18 cellular contexts compared by ENCODE assay signal in genomic region chr15:77670558-77671148, GRCh38.
"Had no signal": no experiment of that assay in that cellular context is flagged by ENCODE, and none has a peak within 500 bp of the region (broad histone marks: within the 10 kb centered on the region; RNA-seq: fewer than 3 reads in every experiment).

No MANE protein-coding gene starts in this region.

- H3K27me3 ChIP-seq: brain microvascular endothelial cell, right lobe of liver, upper lobe of left lung had no signal

- ATAC-seq: effector memory CD8-positive, alpha-beta T cell; right lobe of liver had no signal

- H3K4me3 ChIP-seq: esophagus muscularis mucosa, right lobe of liver, skin epidermis, upper lobe of left lung had no signal

- H3K9me3 ChIP-seq: right lobe of liver, upper lobe of left lung had no signal

- H3K27me3 Mint-ChIP-seq: activated naive CD4-positive, alpha-beta T cell treated with anti-CD3 and anti-CD28 coated beads, Interleukin-2, amount 50 U/mL, for 24 hours had no signal

- H3K4me3 Mint-ChIP-seq: activated naive CD4-positive, alpha-beta T cell treated with anti-CD3 and anti-CD28 coated beads, Interleukin-2, amount 50 U/mL, for 24 hours; effector memory CD8-positive, alpha-beta T cell; memory B cell; nephron; stimulated activated effector memory CD8-positive, alpha-beta T cell treated with anti-CD3 and anti-CD28 coated beads, Interleukin-12 subunit alpha, Interleukin-12 subunit beta, amount 100 ng/mL, for 72 hours had no signal

- H3K4me1 ChIP-seq: esophagus muscularis mucosa, right lobe of liver, upper lobe of left lung had no signal

- H3K27ac Mint-ChIP-seq: activated naive CD4-positive, alpha-beta T cell treated with anti-CD3 and anti-CD28 coated beads, Interleukin-2, amount 50 U/mL, for 24 hours; effector memory CD8-positive, alpha-beta T cell; memory B cell; nephron; stimulated activated effector memory CD8-positive, alpha-beta T cell treated with anti-CD3 and anti-CD28 coated beads, Interleukin-12 subunit alpha, Interleukin-12 subunit beta, amount 100 ng/mL, for 72 hours had no signal

- H3K36me3 Mint-ChIP-seq: activated naive CD4-positive, alpha-beta T cell treated with anti-CD3 and anti-CD28 coated beads, Interleukin-2, amount 50 U/mL, for 24 hours; memory B cell; stimulated activated effector memory CD8-positive, alpha-beta T cell treated with anti-CD3 and anti-CD28 coated beads, Interleukin-12 subunit alpha, Interleukin-12 subunit beta, amount 100 ng/mL, for 72 hours had no signal

- H3K36me3 ChIP-seq: brain microvascular endothelial cell, esophagus muscularis mucosa, right lobe of liver, upper lobe of left lung had no signal

- H3K9me3 Mint-ChIP-seq: activated naive CD4-positive, alpha-beta T cell treated with anti-CD3 and anti-CD28 coated beads, Interleukin-2, amount 50 U/mL, for 24 hours; effector memory CD8-positive, alpha-beta T cell; memory B cell; nephron; stimulated activated effector memory CD8-positive, alpha-beta T cell treated with anti-CD3 and anti-CD28 coated beads, Interleukin-12 subunit alpha, Interleukin-12 subunit beta, amount 100 ng/mL, for 72 hours had no signal

- DNase-seq: activated gamma-delta T cell treated with Interleukin-2 at 50 U/mL for 16 hours; activated T-cell treated with anti-CD3 and anti-CD28 coated beads, Interleukin-2, amount 50 U/mL, for 1 hour; aorta; brain microvascular endothelial cell; caudate nucleus; effector memory CD8-positive, alpha-beta T cell; hypothalamus; occipital lobe; right lobe of liver; stimulated activated CD4-positive, alpha-beta T cell treated with anti-CD3 and anti-CD28 coated beads, Interleukin-1b, Interleukin-23, amount 100 ng/mL, for 48 hours; T-helper 1 cell had no signal

- H3K4me1 Mint-ChIP-seq: activated naive CD4-positive, alpha-beta T cell treated with anti-CD3 and anti-CD28 coated beads, Interleukin-2, amount 50 U/mL, for 24 hours; stimulated activated effector memory CD8-positive, alpha-beta T cell treated with anti-CD3 and anti-CD28 coated beads, Interleukin-12 subunit alpha, Interleukin-12 subunit beta, amount 100 ng/mL, for 72 hours had no signal

- H3K27ac ChIP-seq: brain microvascular endothelial cell, esophagus muscularis mucosa, right lobe of liver, skin epidermis, upper lobe of left lung had no signal
